8 cellular contexts compared by ENCODE assay signal in genomic region chr10:17025444-17026295, GRCh38.
A peak's percentile ranks its signal among the peaks of the same experiment; 100 is the strongest.
DNase-seq lines count a peak whose midpoint lies in the region; ATAC-seq and TF ChIP-seq lines count a peak whose summit lies in the region.

No MANE protein-coding gene starts in this region.

- WGBS in esophagus, 2 donors = 41 to 53% methylated on average over 7 of the region's 7 CpGs
- no CpG with 5 or more reads among the region's 7 CpGs for WGBS in trophoblast cell (ENCODE audit: extremely low coverage, insufficient coverage, insufficient read length)

- H3K9me3 Mint-ChIP-seq in type B pancreatic cell = no peaks in the 10 kb centered on the region

- no peak overlapping the region for H2AFZ ChIP-seq in trophoblast cell (ENCODE audit: insufficient read depth, low read length, poor library complexity)

- H3K36me3 Mint-ChIP-seq in type B pancreatic cell = no peaks in the 10 kb centered on the region

- H3K27me3 Mint-ChIP-seq in type B pancreatic cell = no peaks in the 10 kb centered on the region

- no peak overlapping the region for H3K4ac ChIP-seq in trophoblast cell (ENCODE audit: low read depth, low read length)

- H4K12ac ChIP-seq in trophoblast cell (ENCODE audit: low read depth, low read length) = no peak overlapping the region

- intact Hi-C loops in Right ventricle myocardium inferior (cut with DNase I) = loop anchor here (5.0 kb wide), 2 partner anchors 47 to 202 kb away; partner anchors contain the start of gene VIM
- intact Hi-C loops in cardiac septum (cut with DNase I) = no loop called here

- H3K79me2 ChIP-seq in trophoblast cell (ENCODE audit: control insufficient read depth, insufficient read depth, low read length, poor library complexity) = no peaks in the 10 kb centered on the region

- peak overlapping the region; percentile 10 for H3K27ac Mint-ChIP-seq in type B pancreatic cell

- ATAC-seq in Right ventricle myocardium inferior = peak; percentile 14

- H3K27ac ChIP-seq in esophagus (ENCODE audit: low read depth in 2 of 2, low read length in 1 of 2) = peak overlapping the region; percentile 48 to 70
- H3K27ac ChIP-seq in trophoblast cell (ENCODE audit: low read depth, low read length) = peak overlapping the region; percentile 2

- DNase-seq in Right ventricle myocardium inferior (ENCODE audit: missing footprints) (no peak), cardiac septum (ENCODE audit: low spot score) (no peak), activated T-cell treated with anti-CD3 and anti-CD28 coated beads for 24 hours (ENCODE audit: low read depth) (peak; percentile 78), trophoblast cell (peak; percentile 52 to 59), type B pancreatic cell (ENCODE audit: extremely low spot score, unreplicated experiment) (no peak), DMS79 (lab: John Stamatoyannopoulos, UW) (no peak), DMS114 treated with DMSO at 0.1 percent for 48 hours (lab: John Stamatoyannopoulos, UW; ENCODE audit: unreplicated experiment) (no peak)

- H3K36me3 ChIP-seq in esophagus (ENCODE audit: control insufficient read depth in 2 of 2, insufficient read depth in 2 of 2, low read length in 1 of 2) (no peaks in the 10 kb centered on the region), trophoblast cell (ENCODE audit: control insufficient read depth in 1 of 2, insufficient read depth in 2 of 2, low read length in 2 of 2) (no peaks in the 10 kb centered on the region)

- H3K79me1 ChIP-seq in trophoblast cell (ENCODE audit: low read length) = peaks cover 4% of the 10 kb centered on the region

- no peak overlapping the region for H3K23ac ChIP-seq in trophoblast cell (ENCODE audit: low read length)

- no peak overlapping the region for H4K91ac ChIP-seq in trophoblast cell (ENCODE audit: low read depth, low read length)

- peak overlapping the region; percentile 33 for H3K4me3 Mint-ChIP-seq in type B pancreatic cell

- H3K4me1 ChIP-seq in esophagus (ENCODE audit: control insufficient read depth in 2 of 2, insufficient read depth in 2 of 2, low read length in 1 of 2) (no peaks in the 10 kb centered on the region), trophoblast cell (ENCODE audit: control insufficient read depth in 1 of 2, insufficient read depth in 2 of 2, low read length in 2 of 2) (peaks cover 8 to 14% of the 10 kb centered on the region in 2 experiments)

- peak overlapping the region; percentile 33 for H2BK120ac ChIP-seq in trophoblast cell (ENCODE audit: insufficient read depth, low read length, poor library complexity)

- H3K9me3 ChIP-seq in esophagus (ENCODE audit: control insufficient read depth in 2 of 2, insufficient read depth in 1 of 2, low read depth in 1 of 2, low read length in 1 of 2) (no peaks in the 10 kb centered on the region), trophoblast cell (ENCODE audit: insufficient read depth, low read depth, low read length) (no peaks in the 10 kb centered on the region)

- H2BK5ac ChIP-seq in trophoblast cell (ENCODE audit: low read depth, low read length, poor library complexity) = no peak overlapping the region

- no peak overlapping the region for H3K4me2 ChIP-seq in trophoblast cell (ENCODE audit: low read length)

- H3K14ac ChIP-seq in trophoblast cell (ENCODE audit: low read length) = no peak overlapping the region

- H3K27me3 ChIP-seq in esophagus (ENCODE audit: control insufficient read depth in 1 of 2, insufficient read depth in 2 of 2, low read length in 2 of 2) (no peaks in the 10 kb centered on the region), trophoblast cell (ENCODE audit: insufficient read depth, low read length) (no peaks in the 10 kb centered on the region)

- no peak for TF ChIP-seq CTCF in type B pancreatic cell (conservative IDR thresholded peaks at IDR 0.05)

- H2BK12ac ChIP-seq in trophoblast cell (ENCODE audit: low read length) = peak overlapping the region; percentile 82

- H3K4me3 ChIP-seq in esophagus (ENCODE audit: low read depth in 1 of 2, low read length in 2 of 2) (no peak overlapping the region), trophoblast cell (ENCODE audit: low read depth, low read length) (no peak overlapping the region)

- H2AK5ac ChIP-seq in trophoblast cell (ENCODE audit: low read length) = no peak overlapping the region

- H4K8ac ChIP-seq in trophoblast cell (ENCODE audit: low read depth, low read length) = no peak overlapping the region

- H3K18ac ChIP-seq in trophoblast cell (ENCODE audit: low read length) = no peak overlapping the region

- peaks cover 48% of the 10 kb centered on the region for H3K4me1 Mint-ChIP-seq in type B pancreatic cell (ENCODE audit: unreplicated experiment)

- H3K9ac ChIP-seq in trophoblast cell (ENCODE audit: low read length) = no peak overlapping the region

Comparison
In these comparisons a context has a peak if more than half of its experiments do, and no peak if none do; other contexts are left out.
1. DNase-seq: peak in activated T-cell treated with anti-CD3 and anti-CD28 coated beads for 24 hours (single experiment) and trophoblast cell (2 of 2); none in Right ventricle myocardium inferior (single experiment), cardiac septum (single experiment), type B pancreatic cell (single experiment), DMS79 (single experiment) and DMS114 treated with DMSO at 0.1 percent for 48 hours (single experiment).